In the genomic region with DNA sequence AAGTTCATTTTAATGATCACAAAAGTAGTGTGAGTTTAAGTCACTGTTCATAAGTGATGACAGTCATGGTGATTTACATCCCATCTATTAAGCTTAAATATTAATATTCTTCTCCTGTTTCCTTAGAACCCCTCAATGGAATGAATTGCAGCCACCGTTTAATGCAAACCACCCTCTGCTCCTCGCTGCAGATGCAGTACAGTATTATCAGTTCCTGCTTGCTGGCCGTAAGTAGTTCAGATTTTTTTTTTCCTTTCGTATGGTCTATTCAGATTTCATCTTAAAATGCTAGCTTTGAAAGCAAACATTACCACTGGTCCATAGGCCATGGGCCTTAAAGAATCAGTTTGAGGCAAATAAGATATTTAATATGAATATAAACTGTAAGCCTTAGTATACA, we compare ENCODE assay signal across 39 cellular contexts.
"Had no signal": no experiment of that assay in that cellular context is flagged by ENCODE, and none has a peak within 500 bp of the region (broad histone marks: within the 10 kb centered on the region; RNA-seq: fewer than 3 reads in every experiment).

No MANE protein-coding gene starts in this region.

- H3K4me3 ChIP-seq: ascending aorta, cardiac muscle cell, colonic mucosa, Peyer's patch, SJSA1 had no signal

- H3K9me3 ChIP-seq: ascending aorta, colonic mucosa, Peyer's patch, SJSA1 had no signal

- H3K27ac ChIP-seq: ascending aorta, cardiac muscle cell, colonic mucosa, KMS-11, Peyer's patch, SJSA1, VCaP had no signal

- H3K27ac Mint-ChIP-seq: activated B cell treated with CpG ODN at 0.5 μM for 24 hours; activated CD4-positive, alpha-beta memory T cell treated with anti-CD3 and anti-CD28 coated beads for 36 hours; activated naive CD4-positive, alpha-beta T cell treated with anti-CD3 and anti-CD28 coated beads for 36 hours; activated naive CD8-positive, alpha-beta T cell; activated naive CD8-positive, alpha-beta T cell treated with anti-CD3 and anti-CD28 coated beads, Interleukin-2, amount 50 U/mL, for 24 hours; activated T-helper 1 cell treated with anti-CD3 and anti-CD28 coated beads, Interleukin-12 subunit alpha, Interleukin-12 subunit beta, Interleukin-2, Interleukin-4 antibody, amounts not matched to agents 30 ng/mL and 10 ng/mL and 1 ng/mL, durations not matched to agents 14 hours and 24 hours and 36 hours had no signal

- H3K9ac ChIP-seq: KMS-11 had no signal

- H3K27me3 Mint-ChIP-seq: activated B cell treated with CpG ODN at 0.5 μM for 24 hours; activated CD4-positive, alpha-beta memory T cell treated with anti-CD3 and anti-CD28 coated beads for 36 hours; activated naive CD8-positive, alpha-beta T cell; activated naive CD8-positive, alpha-beta T cell treated with anti-CD3 and anti-CD28 coated beads, Interleukin-2, amount 50 U/mL, for 24 hours; central memory CD8-positive, alpha-beta T cell had no signal

- H3K4me1 ChIP-seq: ascending aorta, colonic mucosa, Peyer's patch, SJSA1 had no signal

- H3K4me2 ChIP-seq: KMS-11 had no signal

- H3K4me1 Mint-ChIP-seq: activated B cell treated with CpG ODN at 0.5 μM for 24 hours; activated naive CD8-positive, alpha-beta T cell treated with anti-CD3 and anti-CD28 coated beads, Interleukin-2, amount 50 U/mL, for 24 hours; central memory CD8-positive, alpha-beta T cell had no signal

- DNase-seq: activated B cell treated with CpG ODN at 0.5 μM for 24 hours; activated CD4-positive, alpha-beta memory T cell treated with anti-CD3 and anti-CD28 coated beads for 36 hours; activated CD4-positive, alpha-beta T cell treated with anti-CD3 and anti-CD28 coated beads for 4 hours; activated CD4-positive, alpha-beta T cell treated with anti-CD3 and anti-CD28 coated beads, Interleukin-2, amount 50 U/mL, for 1 hour; activated CD4-positive, CD25-positive, alpha-beta regulatory T cell treated with anti-CD3 and anti-CD28 coated beads, Interleukin-2, amount 50 U/mL, for 72 hours; activated CD8-positive, alpha-beta memory T cell treated with anti-CD3 and anti-CD28 coated beads, Interleukin-2, amount 50 U/mL, for 4 hours; activated gamma-delta T cell treated with Interleukin-2 at 50 U/mL for 16 hours; activated naive CD4-positive, alpha-beta T cell treated with anti-CD3 and anti-CD28 coated beads for 36 hours; activated naive CD8-positive, alpha-beta T cell treated with anti-CD3 and anti-CD28 coated beads, Interleukin-2, amount 50 U/mL, for 24 hours; activated T-cell treated with anti-CD3 and anti-CD28 coated beads for 4 hours; activated T-cell treated with anti-CD3 and anti-CD28 coated beads, Interleukin-2, amount 50 U/mL, for 4 hours; amygdala; colonic mucosa; MM.1S; NCI-H1092 treated with DMSO at 0.1 percent for 48 hours; NCI-H1417; NCI-H146; NCI-H187; NCI-H2029 treated with DMSO at 0.1 percent for 48 hours; NCI-H2107; NCI-H345; NCI-H526 treated with DMSO at 0.1 percent for 48 hours; NK-92 treated with Interleukin-12 subunit alpha and Interleukin-12 subunit beta, amount 100 ng/mL, for 24 hours; PC-3; Peyer's patch; RPMI8226; SHP77 treated with DMSO at 0.1 percent for 48 hours; SW 1271; T-helper 1 cell; T-helper 2 cell; T-helper 9 cell had no signal

- H3K4me3 Mint-ChIP-seq: activated B cell treated with CpG ODN at 0.5 μM for 24 hours; activated CD4-positive, alpha-beta memory T cell treated with anti-CD3 and anti-CD28 coated beads for 36 hours; activated naive CD4-positive, alpha-beta T cell treated with anti-CD3 and anti-CD28 coated beads for 36 hours; activated naive CD8-positive, alpha-beta T cell; activated naive CD8-positive, alpha-beta T cell treated with anti-CD3 and anti-CD28 coated beads, Interleukin-2, amount 50 U/mL, for 24 hours; activated T-cell treated with anti-CD3 and anti-CD28 coated beads, Interleukin-2, amount 50 U/mL, for 4 hours; activated T-helper 1 cell treated with anti-CD3 and anti-CD28 coated beads, Interleukin-12 subunit alpha, Interleukin-12 subunit beta, Interleukin-2, Interleukin-4 antibody, amounts not matched to agents 30 ng/mL and 10 ng/mL and 1 ng/mL, durations not matched to agents 14 hours and 24 hours and 36 hours; central memory CD8-positive, alpha-beta T cell had no signal

- H3K9me3 Mint-ChIP-seq: activated CD4-positive, alpha-beta memory T cell treated with anti-CD3 and anti-CD28 coated beads for 36 hours; activated naive CD4-positive, alpha-beta T cell treated with anti-CD3 and anti-CD28 coated beads for 36 hours; activated naive CD8-positive, alpha-beta T cell treated with anti-CD3 and anti-CD28 coated beads, Interleukin-2, amount 50 U/mL, for 24 hours; activated T-cell treated with anti-CD3 and anti-CD28 coated beads, Interleukin-2, amount 50 U/mL, for 4 hours; activated T-helper 1 cell treated with anti-CD3 and anti-CD28 coated beads, Interleukin-12 subunit alpha, Interleukin-12 subunit beta, Interleukin-2, Interleukin-4 antibody, amounts not matched to agents 30 ng/mL and 10 ng/mL and 1 ng/mL, durations not matched to agents 14 hours and 24 hours and 36 hours; central memory CD8-positive, alpha-beta T cell had no signal

- H3K27me3 ChIP-seq: ascending aorta, cardiac muscle cell, colonic mucosa, Peyer's patch, SJSA1 had no signal
